ENCODE assay signal across 19 cellular contexts in the genomic region with DNA sequence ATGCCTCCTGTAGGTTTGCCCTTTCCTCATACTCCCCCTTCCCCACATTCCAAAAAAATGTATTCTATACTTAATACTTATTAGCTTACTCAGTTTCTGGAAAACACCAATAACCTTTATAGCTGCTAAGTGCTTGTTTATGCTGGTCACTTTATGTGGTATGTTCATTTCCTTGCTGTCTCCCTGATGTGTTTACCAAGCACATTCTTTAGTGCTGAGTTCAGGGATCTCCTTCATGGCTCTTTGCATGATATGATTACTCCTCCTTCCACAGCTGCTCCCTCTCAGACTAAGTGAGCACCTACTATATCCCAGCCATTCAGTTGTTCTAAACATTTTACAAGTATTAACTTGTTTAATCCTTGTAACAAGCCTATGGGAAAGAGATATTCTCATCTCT.
DNase-seq lines count a peak whose midpoint lies in the region; ATAC-seq and TF ChIP-seq lines count a peak whose summit lies in the region.
"Had no signal": no experiment of that assay in that cellular context is flagged by ENCODE, and none has a peak within 500 bp of the region (broad histone marks: within the 10 kb centered on the region; RNA-seq: fewer than 3 reads in every experiment).

No MANE protein-coding gene starts in this region.

- 0 out of 2 replicates have a peak overlapping the region, but pooled peaks have one; percentile 20 for H3K27ac ChIP-seq in GM23248
- H3K27ac ChIP-seq in tibial artery, result no peak overlapping the region
- H3K27ac ChIP-seq: HL-60, vagina had no signal

- ATAC-seq in left colon, result no peak
- ATAC-seq in GM19452 (IDR thresholded peaks at IDR 0.05; ENCODE audit: unreplicated experiment), result no peak
- ATAC-seq: stimulated activated naive CD8-positive, alpha-beta T cell treated with anti-CD3 and anti-CD28 coated beads, Interleukin-15, Interleukin-2, amounts not matched to agents 100 U/mL and 50 U/mL, for 24 hours had no signal

- H3K36me3 ChIP-seq in GM23248 (ENCODE audit: low read depth), result no peaks in the 10 kb centered on the region
- H3K36me3 ChIP-seq in tibial artery, result no peaks in the 10 kb centered on the region
- H3K36me3 ChIP-seq: vagina had no signal

- DNase-seq in AG04449 (ENCODE audit: low read depth, low spot score) (peak; percentile 72), GM23248 (peak; percentile 58), astrocyte of the cerebellum (ENCODE audit: low read depth) (peak; percentile 47), fibroblast of villous mesenchyme (ENCODE audit: low read depth) (peak; percentile 91), left colon (no peak), nucleus accumbens (lab: John Stamatoyannopoulos, UW) (no peak), tibial artery (no peak)
- DNase-seq: activated CD4-positive, alpha-beta T cell treated with anti-CD3 and anti-CD28 coated beads for 48 hours; activated CD8-positive, alpha-beta memory T cell treated with anti-CD3 and anti-CD28 coated beads, Interleukin-2, amount 50 U/mL, for 48 hours; activated gamma-delta T cell treated with Interleukin-2 at 50 U/mL for 16 hours; anterior cingulate cortex; erythroblast; KBM-7; NCI-H2171; retina; stimulated activated naive CD8-positive, alpha-beta T cell treated with anti-CD3 and anti-CD28 coated beads, Interleukin-15, Interleukin-2, amounts not matched to agents 100 U/mL and 50 U/mL, for 24 hours had no signal

- no peak overlapping the region for H3K4me2 ChIP-seq in GM23248 (ENCODE audit: unreplicated experiment)

- POLR2A ChIA-PET in AG04449 (lab: Yijun Ruan, JAX), result interaction anchor here (1.0 kb wide), 1 partner anchor 14 kb away, joined by 5 read pairs; no protein-coding TSS in a partner anchor

- H3K9me2 ChIP-seq in GM23248 (ENCODE audit: insufficient read depth), result no peaks in the 10 kb centered on the region

- H3K9me3 ChIP-seq in GM23248 (ENCODE audit: low read depth) (no peaks in the 10 kb centered on the region), tibial artery (no peaks in the 10 kb centered on the region)
- H3K9me3 ChIP-seq: vagina had no signal

- H3K79me2 ChIP-seq in GM23248 (ENCODE audit: insufficient read depth), result no peaks in the 10 kb centered on the region

- no peaks in the 10 kb centered on the region for H4K20me1 ChIP-seq in GM23248 (ENCODE audit: insufficient read depth)

- H3K4me3 ChIP-seq in AG04449 (ENCODE audit: low read depth, low read length) (no peak overlapping the region), GM23248 (no peak overlapping the region), astrocyte of the cerebellum (ENCODE audit: low read depth, low read length) (no peak overlapping the region), fibroblast of villous mesenchyme (ENCODE audit: low read depth, low read length) (no peak overlapping the region), tibial artery (no peak overlapping the region)
- H3K4me3 ChIP-seq: vagina had no signal

- H3K27me3 ChIP-seq in GM23248 (replicated peaks; ENCODE audit: insufficient read depth), result no peaks in the 10 kb centered on the region; the same call in 1 of the 2 replicates
- no peaks in the 10 kb centered on the region for H3K27me3 ChIP-seq in tibial artery
- H3K27me3 ChIP-seq: vagina had no signal

- CTCF ChIA-PET in AG04449 (lab: Yijun Ruan, JAX), result no interaction called here

- 0 out of 2 replicates have a peak, but pooled peaks cover 5% of the 10 kb centered on the region for H3K4me1 ChIP-seq in GM23248 (ENCODE audit: insufficient read depth)
- H3K4me1 ChIP-seq in tibial artery, result no peaks in the 10 kb centered on the region
- H3K4me1 ChIP-seq: vagina had no signal

- intact Hi-C loops in left colon (cut with DNase I, micrococcal nuclease) (no loop called here), tibial artery (cut with DNase I; ENCODE audit: low total_unique reads) (no loop called here)

- H2AFZ ChIP-seq in GM23248, result no peak overlapping the region

- H3K9ac ChIP-seq in GM23248, result no peak overlapping the region

- H3F3A ChIP-seq in GM23248 (ENCODE audit: insufficient read depth), result peaks cover 6% of the 10 kb centered on the region; the same call in 1 of the 2 replicates

- no peak for TF ChIP-seq CTCF in AG04449 (IDR thresholded peaks at IDR 0.05; ENCODE audit: insufficient read depth, low read length, missing control alignments)
- no peak for TF ChIP-seq CTCF in astrocyte of the cerebellum (IDR thresholded peaks at IDR 0.05; ENCODE audit: low read depth, low read length, missing control alignments)
- no peak for TF ChIP-seq CTCF in fibroblast of villous mesenchyme (IDR thresholded peaks at IDR 0.05; ENCODE audit: insufficient read depth, low read depth, low read length)
- TF ChIP-seq CTCF in tibial artery (IDR thresholded peaks at IDR 0.05), result no peak

- in situ Hi-C loops in GM23248 (cut with MboI), result no loop called here
- in situ Hi-C loops in astrocyte of the cerebellum (cut with HindIII; ENCODE audit: low sequenced_read_pairs), result no loop called here

Comparison
In these comparisons a context has a peak if more than half of its experiments do, and no peak if none do; other contexts are left out.
1. DNase-seq: peak in AG04449 (single experiment), GM23248 (single experiment), astrocyte of the cerebellum (single experiment) and fibroblast of villous mesenchyme (single experiment); none in left colon (0 of 2), nucleus accumbens (0 of 56) and tibial artery (0 of 2).